12 cellular contexts compared by ENCODE assay signal in genomic region chr1:29096255-29096896, GRCh38. TPM values are rescaled to one million over a fixed set of nuclear protein-coding genes. Genes with fewer than 3 reads are reported as not detected.
A peak's percentile ranks its signal among the peaks of the same experiment; 100 is the strongest.
DNase-seq lines count a peak whose midpoint lies in the region; ATAC-seq and TF ChIP-seq lines count a peak whose summit lies in the region.
"Had no signal": no experiment of that assay in that cellular context is flagged by ENCODE, and none has a peak within 500 bp of the region (broad histone marks: within the 10 kb centered on the region; RNA-seq: fewer than 3 reads in every experiment).

No MANE protein-coding gene starts in this region.

- POLR2A ChIA-PET in WTC11 (lab: Charles Lee): no interaction called here

- no peak for DNase-seq in activated T-cell treated with anti-CD3 and anti-CD28 coated beads, Interleukin-2, amount 50 U/mL, for 72 hours
- no peak for DNase-seq in activated T-cell treated with anti-CD3 and anti-CD28 coated beads, Interleukin-2, amount 50 U/mL, for 4 hours
- peak; percentile 96 for DNase-seq in NCI-H2107 treated with DMSO at 0.1 percent for 48 hours (lab: John Stamatoyannopoulos, UW; ENCODE audit: unreplicated experiment)
- no peak for DNase-seq in WTC11 (ENCODE audit: low spot score)
- no peak for DNase-seq in stimulated activated effector memory CD8-positive, alpha-beta T cell treated with anti-CD3 and anti-CD28 coated beads, Interleukin-12 subunit alpha, Interleukin-12 subunit beta, amount 100 ng/mL, for 72 hours (ENCODE audit: low spot score in 2 of 2)
- no peak for DNase-seq in SKM-1 (lab: John Stamatoyannopoulos, UW; ENCODE audit: unreplicated experiment)
- DNase-seq: ACHN, caudate nucleus, foreskin keratinocyte, OCI-M1 had no signal

- H3K27ac Mint-ChIP-seq in activated T-cell treated with anti-CD3 and anti-CD28 coated beads, Interleukin-2, amount 50 U/mL, for 72 hours: peak overlapping the region; percentile 21
- H3K27ac Mint-ChIP-seq in WTC11: no peak overlapping the region
- peak overlapping the region; percentile 44 for H3K27ac Mint-ChIP-seq in stimulated activated effector memory CD8-positive, alpha-beta T cell treated with anti-CD3 and anti-CD28 coated beads, Interleukin-12 subunit alpha, Interleukin-12 subunit beta, amount 100 ng/mL, for 72 hours

- H3K4me1 Mint-ChIP-seq in activated T-cell treated with anti-CD3 and anti-CD28 coated beads, Interleukin-2, amount 50 U/mL, for 72 hours (ENCODE audit: low read depth): peaks cover 8% of the 10 kb centered on the region
- H3K4me1 Mint-ChIP-seq in activated T-cell treated with anti-CD3 and anti-CD28 coated beads, Interleukin-2, amount 50 U/mL, for 4 hours (ENCODE audit: low read depth): no peaks in the 10 kb centered on the region
- H3K4me1 Mint-ChIP-seq in WTC11: peaks cover 15% of the 10 kb centered on the region
- H3K4me1 Mint-ChIP-seq in stimulated activated effector memory CD8-positive, alpha-beta T cell treated with anti-CD3 and anti-CD28 coated beads, Interleukin-12 subunit alpha, Interleukin-12 subunit beta, amount 100 ng/mL, for 72 hours: peaks cover 8% of the 10 kb centered on the region

- no peaks in the 10 kb centered on the region for H3K27me3 Mint-ChIP-seq in activated T-cell treated with anti-CD3 and anti-CD28 coated beads, Interleukin-2, amount 50 U/mL, for 72 hours (ENCODE audit: low read depth)
- H3K27me3 Mint-ChIP-seq in activated T-cell treated with anti-CD3 and anti-CD28 coated beads, Interleukin-2, amount 50 U/mL, for 4 hours (ENCODE audit: low read depth): no peaks in the 10 kb centered on the region
- no peaks in the 10 kb centered on the region for H3K27me3 Mint-ChIP-seq in WTC11 (ENCODE audit: low read depth)

- peaks cover 2% of the 10 kb centered on the region in 2 donors for H3K9me3 Mint-ChIP-seq in activated T-cell treated with anti-CD3 and anti-CD28 coated beads, Interleukin-2, amount 50 U/mL, for 72 hours
- H3K9me3 Mint-ChIP-seq in activated T-cell treated with anti-CD3 and anti-CD28 coated beads, Interleukin-2, amount 50 U/mL, for 4 hours: peaks cover 4% of the 10 kb centered on the region
- peaks cover 7% of the 10 kb centered on the region for H3K9me3 Mint-ChIP-seq in WTC11
- H3K9me3 Mint-ChIP-seq in stimulated activated effector memory CD8-positive, alpha-beta T cell treated with anti-CD3 and anti-CD28 coated beads, Interleukin-12 subunit alpha, Interleukin-12 subunit beta, amount 100 ng/mL, for 72 hours: peaks cover 2% of the 10 kb centered on the region

- H3K36me3 Mint-ChIP-seq in activated T-cell treated with anti-CD3 and anti-CD28 coated beads, Interleukin-2, amount 50 U/mL, for 72 hours (ENCODE audit: insufficient read depth in 2 of 2): peaks cover 4 to 18% of the 10 kb centered on the region in 2 donors
- H3K36me3 Mint-ChIP-seq in activated T-cell treated with anti-CD3 and anti-CD28 coated beads, Interleukin-2, amount 50 U/mL, for 4 hours (ENCODE audit: insufficient read depth): peaks cover 47% of the 10 kb centered on the region
- peaks cover 32% of the 10 kb centered on the region for H3K36me3 Mint-ChIP-seq in WTC11
- peaks cover 54% of the 10 kb centered on the region for H3K36me3 Mint-ChIP-seq in stimulated activated effector memory CD8-positive, alpha-beta T cell treated with anti-CD3 and anti-CD28 coated beads, Interleukin-12 subunit alpha, Interleukin-12 subunit beta, amount 100 ng/mL, for 72 hours

- TF ChIP-seq CTCF in WTC11 (IDR thresholded peaks at IDR 0.05): no peak

- no peak overlapping the region for H3K4me3 Mint-ChIP-seq in activated T-cell treated with anti-CD3 and anti-CD28 coated beads, Interleukin-2, amount 50 U/mL, for 72 hours
- H3K4me3 Mint-ChIP-seq in activated T-cell treated with anti-CD3 and anti-CD28 coated beads, Interleukin-2, amount 50 U/mL, for 4 hours: no peak overlapping the region
- H3K4me3 Mint-ChIP-seq in WTC11: no peak overlapping the region
- no peak overlapping the region for H3K4me3 Mint-ChIP-seq in stimulated activated effector memory CD8-positive, alpha-beta T cell treated with anti-CD3 and anti-CD28 coated beads, Interleukin-12 subunit alpha, Interleukin-12 subunit beta, amount 100 ng/mL, for 72 hours

- no peak for ATAC-seq in activated T-cell treated with anti-CD3 and anti-CD28 coated beads, Interleukin-2, amount 50 U/mL, for 72 hours (replicated peaks in 1 of 2)
- no peak for ATAC-seq in activated T-cell treated with anti-CD3 and anti-CD28 coated beads, Interleukin-2, amount 50 U/mL, for 4 hours
- ATAC-seq in WTC11 (peak; percentile 63), GM19397 (IDR thresholded peaks at IDR 0.05; ENCODE audit: unreplicated experiment) (no peak), HG02884 (IDR thresholded peaks at IDR 0.05; ENCODE audit: unreplicated experiment) (no peak)
- no peak for ATAC-seq in stimulated activated effector memory CD8-positive, alpha-beta T cell treated with anti-CD3 and anti-CD28 coated beads, Interleukin-12 subunit alpha, Interleukin-12 subunit beta, amount 100 ng/mL, for 72 hours
- ATAC-seq: foreskin keratinocyte had no signal

- CTCF ChIA-PET in WTC11 (lab: Charles Lee): interaction anchor here (1.1 to 2.2 kb wide), 2 partner anchors 28 to 214 kb away, joined by 3 to 5 read pairs; partner anchors contain the start of gene TMEM200B

TF ChIP-seq in WTC11, 78 proteins besides CTCF, POLR2A, EP300 and RAD21:
- TF ChIP-seq ATF2 (CRISPR knock-in tag; IDR thresholded peaks at IDR 0.05; ENCODE audit: borderline replicate concordance, low read depth) (no peak), GRHL2 (CRISPR knock-in tag; IDR thresholded peaks at IDR 0.05; ENCODE audit: insufficient replicate concordance, severe bottlenecking) (no peak), ZNF219 (CRISPR knock-in tag; IDR thresholded peaks at IDR 0.05; ENCODE audit: borderline replicate concordance) (no peak), EMX1 (CRISPR knock-in tag; IDR thresholded peaks at IDR 0.05) (no peak), TEAD4 (CRISPR knock-in tag; IDR thresholded peaks at IDR 0.05) (no peak), ZBTB43 (CRISPR knock-in tag; IDR thresholded peaks at IDR 0.05) (no peak)

RNA-seq across cellular contexts. Expression of gene TMEM200B, which starts 27.3 kb away (rescaled TPM):
- total RNA-seq in activated T-cell treated with anti-CD3 and anti-CD28 coated beads, Interleukin-2, amount 50 U/mL, for 72 hours: under 1 TPM; 0.36 to 0.46 TPM
- total RNA-seq in activated T-cell treated with anti-CD3 and anti-CD28 coated beads, Interleukin-2, amount 50 U/mL, for 4 hours: 1 to 10 TPM in 2 of 3 donors, under 1 TPM in 1; 0.61 to 1.7 (median 1.0) TPM
- 19.1 to 22.6 TPM (median 22.1 TPM) in 3 replicates for total RNA-seq in WTC11 (2021)
